Comparison of ENCODE assay signal across 29 cellular contexts in genomic region chr7:74008687-74009086, GRCh38. TPM values are rescaled to one million over a fixed set of nuclear protein-coding genes. Genes with fewer than 3 reads are reported as not detected.
"Had no signal": no experiment of that assay in that cellular context is flagged by ENCODE, and none has a peak within 500 bp of the region (broad histone marks: within the 10 kb centered on the region; RNA-seq: fewer than 3 reads in every experiment).

No MANE protein-coding gene starts in this region.

- H3K36me3 Mint-ChIP-seq: activated naive CD8-positive, alpha-beta T cell; WTC11 had no signal

- H3K36me3 ChIP-seq: breast epithelium, SJCRH30 had no signal

- H3K4me1 Mint-ChIP-seq: activated T-helper 17 cell treated with anti-CD3 and anti-CD28 coated beads, Interleukin-2, amount 50 U/mL, for 72 hours; WTC11 had no signal

- H3K9me3 Mint-ChIP-seq: activated naive CD4-positive, alpha-beta T cell treated with anti-CD3 and anti-CD28 coated beads for 36 hours; activated T-cell treated with anti-CD3 and anti-CD28 coated beads, Interleukin-2, amount 50 U/mL, for 4 hours; activated T-helper 17 cell treated with anti-CD3 and anti-CD28 coated beads, Interleukin-2, amount 50 U/mL, for 72 hours; T-helper 1 cell treated with Interleukin-12 subunit alpha and Interleukin-12 subunit beta and Interleukin-4 antibody, amounts not matched to agents 30 μg/mL and 1 μg/mL, for 36 hours; WTC11 had no signal

- H3K27me3 Mint-ChIP-seq: activated T-helper 17 cell treated with anti-CD3 and anti-CD28 coated beads, Interleukin-2, amount 50 U/mL, for 72 hours had no signal

- H3K27ac ChIP-seq: breast epithelium, SJCRH30 had no signal

- H3K4me1 ChIP-seq: breast epithelium had no signal

- H3K27me3 ChIP-seq: breast epithelium, SJCRH30 had no signal

- H3K4me3 Mint-ChIP-seq: activated naive CD4-positive, alpha-beta T cell treated with anti-CD3 and anti-CD28 coated beads for 36 hours; activated naive CD8-positive, alpha-beta T cell; activated T-cell treated with anti-CD3 and anti-CD28 coated beads, Interleukin-2, amount 50 U/mL, for 4 hours; activated T-helper 17 cell treated with anti-CD3 and anti-CD28 coated beads, Interleukin-2, amount 50 U/mL, for 72 hours; T-helper 1 cell treated with Interleukin-12 subunit alpha and Interleukin-12 subunit beta and Interleukin-4 antibody, amounts not matched to agents 30 μg/mL and 1 μg/mL, for 36 hours; WTC11 had no signal

- ATAC-seq: activated T-cell treated with anti-CD3 and anti-CD28 coated beads, Interleukin-2, amount 50 U/mL, for 4 hours; activated T-helper 17 cell treated with anti-CD3 and anti-CD28 coated beads, Interleukin-2, amount 50 U/mL, for 72 hours; Panc1; WTC11 had no signal

- DNase-seq: activated CD4-positive, alpha-beta T cell treated with anti-CD3 and anti-CD28 coated beads for 48 hours; activated CD4-positive, alpha-beta T cell treated with anti-CD3 and anti-CD28 coated beads, Interleukin-2, amount 50 U/mL, for 4 hours; activated CD4-positive, CD25-positive, alpha-beta regulatory T cell treated with anti-CD3 and anti-CD28 coated beads, Interleukin-2, amount 50 U/mL, for 72 hours; activated CD8-positive, alpha-beta memory T cell treated with anti-CD3 and anti-CD28 coated beads for 24 hours; activated gamma-delta T cell; activated naive CD4-positive, alpha-beta T cell treated with anti-CD3 and anti-CD28 coated beads for 36 hours; activated T-cell treated with anti-CD3 and anti-CD28 coated beads, Interleukin-2, amount 50 U/mL, for 4 hours; caudate nucleus; KG1; NCI-H1092; NCI-H1417; NCI-H1930; NCI-H2171; NCI-H226; NCI-H526 treated with DMSO at 0.1 percent for 48 hours; NCI-H82; NK-92 treated with Interleukin-12 subunit alpha and Interleukin-12 subunit beta, amount 100 ng/mL, for 24 hours; OCI-M1; Right ventricle myocardium superior; RPMI8226; SJCRH30; T-helper 9 cell had no signal

- H3K27ac Mint-ChIP-seq: activated naive CD4-positive, alpha-beta T cell treated with anti-CD3 and anti-CD28 coated beads for 36 hours; activated naive CD8-positive, alpha-beta T cell; activated T-helper 17 cell treated with anti-CD3 and anti-CD28 coated beads, Interleukin-2, amount 50 U/mL, for 72 hours; T-helper 1 cell treated with Interleukin-12 subunit alpha and Interleukin-12 subunit beta and Interleukin-4 antibody, amounts not matched to agents 30 μg/mL and 1 μg/mL, for 36 hours; WTC11 had no signal

- H3K4me3 ChIP-seq: breast epithelium, SJCRH30 had no signal

- H3K9me3 ChIP-seq: breast epithelium, SJCRH30 had no signal

RNA-seq across cellular contexts. Expression of gene ELN, which starts 19.3 kb away (rescaled TPM):
- total RNA-seq: activated T-helper 17 cell treated with anti-CD3 and anti-CD28 coated beads, Interleukin-2, amount 50 U/mL, for 72 hours; NCI-H460 had no signal
